ENCODE assay signal across 8 cellular contexts in genomic region chr21:44299085-44299457, GRCh38. TPM values are rescaled to one million over a fixed set of nuclear protein-coding genes. Genes with fewer than 3 reads are reported as not detected.
A peak's percentile ranks its signal among the peaks of the same experiment; 100 is the strongest.
DNase-seq lines count a peak whose midpoint lies in the region; ATAC-seq and TF ChIP-seq lines count a peak whose summit lies in the region.

No MANE protein-coding gene starts in this region.

- BruUV-seq in mammary epithelial cell (replicated peaks; lab: Mats Ljungman, UMichigan): no TSS peak

- H3K4me1 ChIP-seq in KMS-11 (ENCODE audit: low read depth, poor library complexity, severe bottlenecking) (peaks cover 52% of the 10 kb centered on the region), mammary epithelial cell (ENCODE audit: insufficient read depth, low read length) (peaks cover 23% of the 10 kb centered on the region), mononuclear cell (ENCODE audit: insufficient read depth, low read length) (peaks cover 65% of the 10 kb centered on the region)

- CTCF ChIA-PET in mammary epithelial cell (lab: Charles Lee; ENCODE audit: low non-redundant PET): no interaction called here

- H3K79me2 ChIP-seq in KMS-11 (ENCODE audit: insufficient read depth, low read depth): peaks cover 37% of the 10 kb centered on the region
- peaks cover 39% of the 10 kb centered on the region for H3K79me2 ChIP-seq in mammary epithelial cell (ENCODE audit: insufficient read depth, low read length)

- no peak for ATAC-seq in GM21381 (IDR thresholded peaks at IDR 0.05; ENCODE audit: unreplicated experiment)

- intact Hi-C loops in mammary epithelial cell (cut with micrococcal nuclease): no loop called here

- no peak for TF ChIP-seq CTCF in KMS-11 (conservative IDR thresholded peaks at IDR 0.05; ENCODE audit: low read depth, low read length)
- TF ChIP-seq CTCF in mammary epithelial cell (conservative IDR thresholded peaks at IDR 0.05 in 1 of 2, IDR thresholded peaks at IDR 0.05 in 1 of 2; ENCODE audit: extremely low read depth in 1 of 2, insufficient read depth in 1 of 2, low read depth in 1 of 2, low read length in 2 of 2): no peak

- 29% methylated on average over 10 of the region's 10 CpGs for WGBS in mammary epithelial cell (ENCODE audit: low coverage, missing lambda C conversion rate)

- peak overlapping the region; percentile 48; the same call in 1 of the 2 replicates for H2AFZ ChIP-seq in KMS-11 (ENCODE audit: low read depth)
- peak overlapping the region; percentile 70 for H2AFZ ChIP-seq in mammary epithelial cell (ENCODE audit: low read depth, low read length)

- H3K4me2 ChIP-seq in KMS-11 (peak overlapping the region; percentile 86), mammary epithelial cell (ENCODE audit: insufficient read depth, low read depth, low read length) (peak overlapping the region; percentile 90)

- H3K9ac ChIP-seq in KMS-11 (peak overlapping the region; percentile 77), mammary epithelial cell (ENCODE audit: insufficient read depth, low read length) (peak overlapping the region; percentile 65)

- dilution Hi-C loops in mammary epithelial cell (cut with HindIII; ENCODE audit: low sequenced_read_pairs): no loop called here

- peak overlapping the region; percentile 88 for H3K27ac ChIP-seq in KMS-11
- H3K27ac ChIP-seq in mammary epithelial cell (ENCODE audit: insufficient read depth, low read depth, low read length): peak overlapping the region; percentile 65

- H3K36me3 ChIP-seq in KMS-11 (ENCODE audit: insufficient read depth) (no peaks in the 10 kb centered on the region), mammary epithelial cell (ENCODE audit: insufficient read depth, low read length) (no peaks in the 10 kb centered on the region)

- in situ Hi-C loops in mammary epithelial cell (cut with MboI; ENCODE audit: low sequenced_read_pairs in 2 of 2): no loop called here

- H4K20me1 ChIP-seq in KMS-11 (ENCODE audit: insufficient read depth) (no peaks in the 10 kb centered on the region), mammary epithelial cell (ENCODE audit: insufficient read depth, low read length) (no peaks in the 10 kb centered on the region)

- H3K9me3 ChIP-seq in mammary epithelial cell (replicated peaks; ENCODE audit: insufficient read depth, low read length) (no peaks in the 10 kb centered on the region), mononuclear cell (ENCODE audit: low read depth, low read length) (no peaks in the 10 kb centered on the region)

- no peak overlapping the region for H3K4me3 ChIP-seq in KMS-11 (IDR thresholded peaks at IDR 0.05; ENCODE audit: insufficient read depth, low read depth, low read length)
- H3K4me3 ChIP-seq in mammary epithelial cell (replicated peaks in 1 of 3; ENCODE audit: insufficient read depth in 1 of 3, low read depth in 2 of 3, low read length in 3 of 3): peak overlapping the region; percentile 44 to 86 (median 67)
- H3K4me3 ChIP-seq in mononuclear cell (ENCODE audit: low read length): peak overlapping the region; percentile 57

- peak; percentile 42 for DNase-seq in CD1c-positive myeloid dendritic cell (ENCODE audit: extremely low spot score)
- no peak for DNase-seq in mammary epithelial cell
- no peak for DNase-seq in mesenteric fat pad (ENCODE audit: low spot score)
- no peak for DNase-seq in HPDE6-E6E7 (ENCODE audit: extremely low spot score)
- no peak for DNase-seq in NCI-H2029 (lab: John Stamatoyannopoulos, UW)

- H3K27me3 ChIP-seq in KMS-11 (ENCODE audit: insufficient read depth, low read depth): no peaks in the 10 kb centered on the region
- H3K27me3 ChIP-seq in mammary epithelial cell (ENCODE audit: insufficient read depth, low read length): no peaks in the 10 kb centered on the region
- H3K27me3 ChIP-seq in mononuclear cell (ENCODE audit: insufficient read depth, low read length): no peaks in the 10 kb centered on the region

RNA-seq across cellular contexts. Expression of gene PFKL, which starts 0.8 kb away (rescaled TPM):
- total RNA-seq in mammary epithelial cell (100 to 1,000 TPM; 113 to 142 TPM), mononuclear cell (61.3 TPM), mesenteric fat pad (113 TPM)
- polyA plus RNA-seq in mammary epithelial cell: 126 TPM
- 76.0 TPM for polyA minus RNA-seq in mammary epithelial cell

RNA-seq across cellular contexts. Expression of gene AIRE, which starts 13.4 kb away (rescaled TPM):
- total RNA-seq in mammary epithelial cell (not detected), mononuclear cell (0.10 TPM), mesenteric fat pad (not detected)
- not detected for polyA plus RNA-seq in mammary epithelial cell
- not detected for polyA minus RNA-seq in mammary epithelial cell

RNA-seq across cellular contexts. Expression of gene DNMT3L, which starts 37.4 kb away (rescaled TPM):
- total RNA-seq in mammary epithelial cell (not detected), mononuclear cell (not detected), mesenteric fat pad (not detected)
- polyA plus RNA-seq in mammary epithelial cell: not detected
- not detected for polyA minus RNA-seq in mammary epithelial cell

RNA-seq across cellular contexts. Expression of gene CFAP410, which starts 40.1 kb away (rescaled TPM):
- total RNA-seq in mammary epithelial cell: 1 to 10 TPM; 8.3 to 9.6 TPM
- polyA plus RNA-seq in mammary epithelial cell: 3.4 TPM
- not detected for polyA minus RNA-seq in mammary epithelial cell
- 17.6 TPM for total RNA-seq in mononuclear cell
- total RNA-seq in mesenteric fat pad: 17.4 TPM

RNA-seq across cellular contexts. Expression of gene TRPM2, which starts 54.4 kb away (rescaled TPM):
- total RNA-seq in mammary epithelial cell: 10 to 100 TPM in 1 of 2 donors, 1 to 10 TPM in 1; 6.2 to 14.6 TPM
- 16.6 TPM for polyA plus RNA-seq in mammary epithelial cell
- 19.7 TPM for polyA minus RNA-seq in mammary epithelial cell
- 2.2 TPM for total RNA-seq in mononuclear cell
- total RNA-seq in mesenteric fat pad: 12.0 TPM
